Comparison of ENCODE assay signal across 13 cellular contexts in genomic region chr20:11207749-11208502, GRCh38.
DNase-seq lines count a peak whose midpoint lies in the region; ATAC-seq, FAIRE-seq and TF ChIP-seq lines count a peak whose summit lies in the region.
"Had no signal": no experiment of that assay in that cellular context is flagged by ENCODE, and none has a peak within 500 bp of the region (broad histone marks: within the 10 kb centered on the region; RNA-seq: fewer than 3 reads in every experiment).

No MANE protein-coding gene starts in this region.

- peak; percentile 33 for FAIRE-seq in small intestine (lab: Jason Lieb, UNC)
- FAIRE-seq: islet of Langerhans had no signal

- no peak for TF ChIP-seq RAD21 in SK-N-SH (IDR thresholded peaks at IDR 0.05; ENCODE audit: low read length)

- DNase-seq in HFF-Myc (ENCODE audit: extremely low read depth, low read depth) (peak; percentile 26), SK-N-SH (no peak), fibroblast of pulmonary artery (ENCODE audit: low read depth) (peak; percentile 62), small intestine (peak; percentile 94), HuH-7 (ENCODE audit: low spot score) (no peak)
- DNase-seq: activated naive CD8-positive, alpha-beta T cell treated with anti-CD3 and anti-CD28 coated beads, Interleukin-2, amount 50 U/mL, for 24 hours; DMS53; NCI-H446 treated with DMSO at 0.1 percent for 48 hours had no signal

- H3K79me2 ChIP-seq in SK-N-SH (ENCODE audit: insufficient read depth) = no peaks in the 10 kb centered on the region
- H3K79me2 ChIP-seq: parathyroid adenoma had no signal

- CTCF ChIA-PET in SK-N-SH (lab: Yijun Ruan, JAX) = interaction anchor here (1.2 kb wide), 1 partner anchor 655 kb away, joined by 5 read pairs; no protein-coding TSS in a partner anchor

- TF ChIP-seq EP300 in SK-N-SH (IDR thresholded peaks at IDR 0.05; ENCODE audit: borderline replicate concordance in 1 of 2, low read depth in 1 of 2, low read length in 1 of 2) = peak in 1 of 2 experiments; percentile 67; a peak in 1 of 4 replicates

- peak overlapping the region; percentile 58 to 94; a peak in 3 of 4 replicates for H3K27ac ChIP-seq in SK-N-SH (ENCODE audit: low read depth in 2 of 2, low read length in 1 of 2)
- H3K27ac ChIP-seq in small intestine (ENCODE audit: low read depth in 1 of 2, low read length in 1 of 2) = no peak overlapping the region
- H3K27ac ChIP-seq: parathyroid adenoma had no signal

- H3K4me1 ChIP-seq in SK-N-SH (ENCODE audit: control insufficient read depth in 1 of 2, insufficient read depth in 2 of 2, low read depth in 1 of 2, low read length in 1 of 2) (peaks cover 3 to 17% of the 10 kb centered on the region in 2 experiments), small intestine (ENCODE audit: control insufficient read depth in 2 of 2, insufficient read depth in 1 of 2, low read depth in 1 of 2, low read length in 1 of 2) (peaks cover 0 to 2% of the 10 kb centered on the region in 2 donors)

- no peak overlapping the region for H2AFZ ChIP-seq in SK-N-SH (ENCODE audit: low read depth)
- H2AFZ ChIP-seq: parathyroid adenoma had no signal

- H3K4me3 ChIP-seq in HFF-Myc (replicated peaks; ENCODE audit: low read depth, low read length) = no peak overlapping the region
- H3K4me3 ChIP-seq in SK-N-SH (ENCODE audit: low read depth in 2 of 2, low read length in 1 of 2) = no peak overlapping the region
- no peak overlapping the region for H3K4me3 ChIP-seq in fibroblast of pulmonary artery (replicated peaks; ENCODE audit: low read depth, low read length)
- no peak overlapping the region for H3K4me3 ChIP-seq in small intestine (ENCODE audit: low read depth in 1 of 2, low read length in 2 of 2)

- POLR2A ChIA-PET in SK-N-SH (lab: Yijun Ruan, JAX) = no interaction called here

- peak overlapping the region; percentile 48 for H3K4me2 ChIP-seq in SK-N-SH

- no peak for ATAC-seq in HG03354 (IDR thresholded peaks at IDR 0.05; ENCODE audit: poor library complexity, severe bottlenecking, unreplicated experiment)
- ATAC-seq in GM18873 (IDR thresholded peaks at IDR 0.05; ENCODE audit: low FRiP score, unreplicated experiment) = no peak
- ATAC-seq in HG02885 (IDR thresholded peaks at IDR 0.05; ENCODE audit: poor library complexity, unreplicated experiment) = no peak
- ATAC-seq: activated naive CD8-positive, alpha-beta T cell treated with anti-CD3 and anti-CD28 coated beads, Interleukin-2, amount 50 U/mL, for 24 hours had no signal

- H3K36me3 ChIP-seq in SK-N-SH (replicated peaks in 1 of 2; ENCODE audit: control insufficient read depth in 1 of 2, insufficient read depth in 2 of 2, low read length in 1 of 2) = no peaks in the 10 kb centered on the region
- H3K36me3 ChIP-seq in small intestine (ENCODE audit: control insufficient read depth in 2 of 2, insufficient read depth in 2 of 2, low read length in 2 of 2) = no peaks in the 10 kb centered on the region

- WGBS in SK-N-SH (ENCODE audit: low lambda C conversion rate) = 6% methylated on average over 10 of the region's 10 CpGs
- WGBS in small intestine, 3 donors = 27 to 59% (median 41%) methylated on average over 10 of the region's 10 CpGs

- no peak for TF ChIP-seq CTCF in HFF-Myc (IDR thresholded peaks at IDR 0.05; ENCODE audit: low read depth, low read length, missing control alignments)
- peak; percentile 27; the same call in 1 of the 2 replicates for TF ChIP-seq CTCF in SK-N-SH (IDR thresholded peaks at IDR 0.05)
- TF ChIP-seq CTCF in fibroblast of pulmonary artery (IDR thresholded peaks at IDR 0.05; ENCODE audit: low read length, missing control alignments) = no peak

- H3K9me2 ChIP-seq in SK-N-SH = no peaks in the 10 kb centered on the region

- H3K9me3 ChIP-seq in SK-N-SH (no peaks in the 10 kb centered on the region), small intestine (ENCODE audit: control insufficient read depth, low read depth) (no peaks in the 10 kb centered on the region)

- H3K9ac ChIP-seq in SK-N-SH = peak overlapping the region; percentile 27; the same call in 1 of the 2 replicates
- H3K9ac ChIP-seq: parathyroid adenoma had no signal

- H3K27me3 ChIP-seq in SK-N-SH (ENCODE audit: insufficient read depth) = no peaks in the 10 kb centered on the region
- no peaks in the 10 kb centered on the region for H3K27me3 ChIP-seq in small intestine (ENCODE audit: control insufficient read depth in 2 of 2, insufficient read depth in 2 of 2, low read length in 2 of 2)

- H4K20me1 ChIP-seq in SK-N-SH (ENCODE audit: insufficient read depth) = no peaks in the 10 kb centered on the region

- peaks cover 32% of the 10 kb centered on the region for H3F3A ChIP-seq in SK-N-SH (replicated peaks; ENCODE audit: insufficient read depth)

TF ChIP-seq in SK-N-SH, 30 proteins besides CTCF, POLR2A, EP300 and RAD21 (continues in another document):
- no peak for TF ChIP-seq RCOR1 (IDR thresholded peaks at IDR 0.05; ENCODE audit: low read length)
- TF ChIP-seq GABPA (IDR thresholded peaks at IDR 0.05; ENCODE audit: low read depth) = no peak
- TF ChIP-seq RXRA (IDR thresholded peaks at IDR 0.05; ENCODE audit: borderline replicate concordance, low read depth) = no peak; the same call in none of the 2 replicates
- peak; percentile 90 for TF ChIP-seq TCF12 (IDR thresholded peaks at IDR 0.05)
- no peak; the same call in 1 of the 2 replicates for TF ChIP-seq SIN3A (IDR thresholded peaks at IDR 0.05; ENCODE audit: borderline replicate concordance, low read depth, low read length)
- TF ChIP-seq ELF1 (IDR thresholded peaks at IDR 0.05) = no peak
- TF ChIP-seq JUND (IDR thresholded peaks at IDR 0.05) = peak; percentile 77
- no peak for TF ChIP-seq USF1 (IDR thresholded peaks at IDR 0.05; ENCODE audit: borderline replicate concordance, low read depth)
- peak; percentile 89 for TF ChIP-seq FOSL2 (IDR thresholded peaks at IDR 0.05; ENCODE audit: borderline replicate concordance, low read depth)
- TF ChIP-seq SMC3 (IDR thresholded peaks at IDR 0.05; ENCODE audit: low read depth, low read length) = no peak
- no peak for TF ChIP-seq RFX5 (IDR thresholded peaks at IDR 0.05; ENCODE audit: low read length)
- no peak for TF ChIP-seq FOXJ3 (CRISPR knock-in tag; IDR thresholded peaks at IDR 0.05)
- TF ChIP-seq NRF1 (IDR thresholded peaks at IDR 0.05; ENCODE audit: low read depth, low read length) = no peak
- peak; percentile 53; the same call in 1 of the 2 replicates for TF ChIP-seq MAX (IDR thresholded peaks at IDR 0.05; ENCODE audit: low read depth)
- 0 out of 2 replicates have a peak, but pooled peaks have one; percentile 45 for TF ChIP-seq FOXM1 (IDR thresholded peaks at IDR 0.05; ENCODE audit: low read depth)
- TF ChIP-seq IRF3 (IDR thresholded peaks at IDR 0.05; ENCODE audit: low read depth, low read length) = no peak
- no peak; the same call in 1 of the 2 replicates for TF ChIP-seq ZBTB33 (IDR thresholded peaks at IDR 0.05; ENCODE audit: borderline replicate concordance, low read depth)
- peak; percentile 57 for TF ChIP-seq NFIC (IDR thresholded peaks at IDR 0.05; ENCODE audit: borderline replicate concordance)
- no peak for TF ChIP-seq CHD2 (IDR thresholded peaks at IDR 0.05; ENCODE audit: low read length, partially characterized antibody)

Comparison
In these comparisons a context has a peak if more than half of its experiments do, and no peak if none do; other contexts are left out.
1. DNase-seq: peak in HFF-Myc (single experiment), fibroblast of pulmonary artery (single experiment) and small intestine (single experiment); none in SK-N-SH (single experiment) and HuH-7 (single experiment).
2. H3K27ac ChIP-seq: peak in SK-N-SH (2 of 2); none in small intestine (0 of 2).